ENCODE assay signal across 10 cellular contexts in the genomic region with DNA sequence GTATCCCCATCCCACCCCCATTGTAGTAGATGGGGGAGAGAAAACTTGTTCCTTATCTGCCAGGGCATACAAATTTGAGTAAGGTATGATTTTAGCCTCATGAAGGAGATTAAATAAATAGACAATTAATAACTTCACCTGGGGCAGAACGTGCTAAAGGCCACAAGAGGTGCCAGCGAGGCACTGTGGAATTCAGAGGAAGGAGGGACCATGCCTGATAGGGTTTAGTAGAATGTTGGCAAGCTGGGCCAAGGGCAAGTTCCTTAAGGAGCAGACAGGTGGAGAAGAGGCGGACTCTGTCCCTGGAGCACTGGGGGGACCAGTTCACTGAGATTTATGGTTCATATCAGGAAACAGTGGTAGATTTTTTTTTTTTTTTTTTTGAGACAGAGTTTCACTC. TPM values are rescaled to one million over a fixed set of nuclear protein-coding genes. Genes with fewer than 3 reads are reported as not detected.
DNase-seq lines count a peak whose midpoint lies in the region; ATAC-seq and TF ChIP-seq lines count a peak whose summit lies in the region.
"Had no signal": no experiment of that assay in that cellular context is flagged by ENCODE, and none has a peak within 500 bp of the region (broad histone marks: within the 10 kb centered on the region; RNA-seq: fewer than 3 reads in every experiment).

No MANE protein-coding gene starts in this region.

- no peak overlapping the region for H3K27ac Mint-ChIP-seq in mesothelial cell of epicardium
- H3K27ac Mint-ChIP-seq: activated naive CD4-positive, alpha-beta T cell treated with anti-CD3 and anti-CD28 coated beads for 36 hours had no signal

- H3K27me3 Mint-ChIP-seq in mesothelial cell of epicardium (ENCODE audit: low read depth): no peaks in the 10 kb centered on the region

- no peak overlapping the region for H3K4me3 ChIP-seq in AG09309 (ENCODE audit: control insufficient read depth, low read depth, low read length)
- no peak overlapping the region for H3K4me3 ChIP-seq in fibroblast of pulmonary artery (replicated peaks; ENCODE audit: low read depth, low read length)
- H3K4me3 ChIP-seq: SJCRH30 had no signal

- TF ChIP-seq CTCF in AG09309 (IDR thresholded peaks at IDR 0.05; ENCODE audit: control insufficient read depth, insufficient read depth, low read depth, low read length, missing control alignments) (peak; percentile 15), GM12874 (IDR thresholded peaks at IDR 0.05; ENCODE audit: insufficient read depth, low read depth, low read length) (peak; percentile 48; the same call in 1 of the 2 replicates), fibroblast of pulmonary artery (IDR thresholded peaks at IDR 0.05; ENCODE audit: low read length, missing control alignments) (peak; percentile 20), mesothelial cell of epicardium (IDR thresholded peaks at IDR 0.05; ENCODE audit: unreplicated experiment) (no peak)

- in situ Hi-C loops in SK-MEL-5 (cut with HindIII; ENCODE audit: low pct_unique_long_range_greater_than_20kb, low sequenced_read_pairs): no loop called here

- no peak for ATAC-seq in HG03521 (IDR thresholded peaks at IDR 0.05; ENCODE audit: unreplicated experiment)
- ATAC-seq in HG03097 (IDR thresholded peaks at IDR 0.05; ENCODE audit: low FRiP score, unreplicated experiment): no peak

- DNase-seq in AG09309 (ENCODE audit: low read depth) (no peak), SK-MEL-5 (ENCODE audit: low read depth, low spot score) (peak; percentile 46), fibroblast of pulmonary artery (ENCODE audit: low read depth) (peak; percentile 3), mesothelial cell of epicardium (ENCODE audit: low spot score in 2 of 2, unreplicated experiment in 2 of 2) (no peak), epidermal melanocyte (ENCODE audit: insufficient read length, low spot score) (no peak)
- DNase-seq: activated naive CD4-positive, alpha-beta T cell treated with anti-CD3 and anti-CD28 coated beads for 36 hours; SJCRH30 had no signal

- peaks cover 36% of the 10 kb centered on the region for H3K36me3 Mint-ChIP-seq in mesothelial cell of epicardium

- H3K9me3 Mint-ChIP-seq in mesothelial cell of epicardium: no peaks in the 10 kb centered on the region
- H3K9me3 Mint-ChIP-seq: activated naive CD4-positive, alpha-beta T cell treated with anti-CD3 and anti-CD28 coated beads for 36 hours had no signal

- H3K4me3 Mint-ChIP-seq in mesothelial cell of epicardium: no peak overlapping the region
- H3K4me3 Mint-ChIP-seq: activated naive CD4-positive, alpha-beta T cell treated with anti-CD3 and anti-CD28 coated beads for 36 hours had no signal

- no peaks in the 10 kb centered on the region for H3K4me1 Mint-ChIP-seq in mesothelial cell of epicardium

RNA-seq across cellular contexts. Expression of a gene that starts 22.5 kb away (rescaled TPM):
- total RNA-seq in SK-MEL-5 (2014; rRNA removed; shearing (Covaris generic)): 86.6 and 91.4 TPM in 2 replicates
- 56.6 and 61.1 TPM in 2 replicates for polyA plus RNA-seq in SK-MEL-5 (2015; cell fraction: cytosol; rRNA removed)
- 91.3 and 122 TPM in 2 replicates for polyA plus RNA-seq in SK-MEL-5 (2015; cell fraction: nucleus; rRNA removed)
- 33.2 to 36.6 TPM (median 34.5 TPM) in 3 replicates for total RNA-seq in mesothelial cell of epicardium

RNA-seq across cellular contexts. Expression of a gene that starts 41.5 kb away (rescaled TPM):
- 0.24 and 0.42 TPM in 2 replicates for total RNA-seq in SK-MEL-5 (2014; rRNA removed; shearing (Covaris generic))
- 0.92 and 3.4 TPM in 2 replicates for polyA plus RNA-seq in SK-MEL-5 (2015; cell fraction: cytosol; rRNA removed)
- polyA plus RNA-seq in SK-MEL-5 (2015; cell fraction: nucleus; rRNA removed): 5.5 TPM in 1 of 2 replicates, not detected in the other
- total RNA-seq in mesothelial cell of epicardium: 9.3 to 10.0 TPM (median 9.4 TPM) in 3 replicates
- total RNA-seq: activated naive CD4-positive, alpha-beta T cell treated with anti-CD3 and anti-CD28 coated beads for 36 hours had no signal

Comparison
In these comparisons a context has a peak if more than half of its experiments do, and no peak if none do; other contexts are left out.
1. DNase-seq: peak in SK-MEL-5 (single experiment) and fibroblast of pulmonary artery (single experiment); none in AG09309 (single experiment), mesothelial cell of epicardium (0 of 2) and epidermal melanocyte (single experiment).